ENCODE assay signal across 1 cellular context in the genomic region with DNA sequence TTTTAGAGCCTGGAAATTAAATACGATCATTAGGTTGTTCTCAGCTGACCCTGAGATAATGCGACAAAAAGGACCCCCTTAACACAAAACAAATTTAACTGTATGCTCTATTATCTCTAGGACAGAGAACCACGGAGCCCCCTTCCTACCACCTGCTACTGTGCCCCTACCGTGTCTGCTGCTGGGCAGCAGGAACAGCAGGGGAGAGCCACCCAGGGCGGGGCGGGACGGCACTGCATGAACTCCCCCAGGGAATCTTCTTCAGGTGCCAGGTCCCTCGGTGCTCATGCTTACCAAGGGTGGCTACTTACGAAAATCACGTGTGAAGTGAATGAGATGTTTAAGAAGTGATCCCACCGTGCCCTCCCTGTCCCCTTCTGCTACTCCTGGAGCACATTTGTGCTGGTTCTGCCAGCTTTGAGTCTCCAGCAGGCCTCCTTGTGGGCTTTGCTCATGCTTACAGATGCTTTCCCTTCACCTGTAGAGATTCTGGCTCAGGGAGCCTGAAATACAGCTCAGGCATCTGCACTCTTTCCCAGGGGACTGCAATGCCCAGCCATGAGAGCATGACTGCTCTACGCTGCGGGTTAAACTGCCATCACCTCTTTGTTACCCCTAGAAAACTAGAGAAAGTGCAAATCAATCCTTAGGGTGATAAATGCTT.
TF ChIP-seq lines count a peak whose summit lies in the region.

No MANE protein-coding gene starts in this region.

TF ChIP-seq in GM12891, 5 proteins besides CTCF, POLR2A, EP300 and RAD21 (continued from another document):
- TF ChIP-seq SPI1 (IDR thresholded peaks at IDR 0.05; ENCODE audit: low read depth, low read length) (no peak), TAF1 (IDR thresholded peaks at IDR 0.05; ENCODE audit: low read depth, low read length) (no peak), POLR2AphosphoS5 (IDR thresholded peaks at IDR 0.05; ENCODE audit: low read depth, low read length) (no peak), POU2F2 (IDR thresholded peaks at IDR 0.05; ENCODE audit: low read depth, low read length) (no peak)
